ENCODE assay signal across 8 cellular contexts in the genomic region with DNA sequence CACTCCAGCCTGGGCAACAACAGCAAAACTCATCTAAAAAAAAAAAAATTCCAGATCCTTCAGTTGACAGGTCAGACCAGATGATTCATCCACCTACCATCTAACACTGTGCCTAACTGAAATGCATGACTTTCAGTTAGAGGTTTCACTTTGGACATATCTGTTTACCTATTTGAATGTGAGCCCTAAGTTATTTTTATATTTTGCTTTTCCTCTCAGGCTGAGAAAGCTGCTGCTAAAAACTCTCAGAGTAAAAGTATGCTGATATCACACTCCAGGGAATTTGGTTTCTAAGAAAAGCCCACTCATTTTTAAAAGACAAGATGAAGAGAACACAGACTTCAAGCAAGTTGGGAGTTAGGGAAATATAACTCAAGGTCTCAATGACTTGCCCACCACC.
DNase-seq lines count a peak whose midpoint lies in the region; ATAC-seq and TF ChIP-seq lines count a peak whose summit lies in the region.

No MANE protein-coding gene starts in this region.

- peaks cover 42% of the 10 kb centered on the region for H3K4me1 Mint-ChIP-seq in stimulated activated effector memory CD8-positive, alpha-beta T cell treated with anti-CD3 and anti-CD28 coated beads, Interleukin-12 subunit alpha, Interleukin-12 subunit beta, amount 100 ng/mL, for 72 hours
- peaks cover 35% of the 10 kb centered on the region for H3K4me1 Mint-ChIP-seq in CD8-positive, alpha-beta T cell (ENCODE audit: low read depth)
- peaks cover 2% of the 10 kb centered on the region for H3K4me1 Mint-ChIP-seq in glutamatergic neuron (ENCODE audit: low read depth, unreplicated experiment)

- H3K27me3 Mint-ChIP-seq in CD8-positive, alpha-beta T cell (ENCODE audit: low read depth): no peaks in the 10 kb centered on the region
- H3K27me3 Mint-ChIP-seq in glutamatergic neuron (ENCODE audit: unreplicated experiment): peaks cover 6% of the 10 kb centered on the region

- peak; percentile 13 for DNase-seq in AG09309 (ENCODE audit: low read depth)
- DNase-seq in coronary artery (ENCODE audit: low spot score): no peak
- no peak for DNase-seq in stimulated activated effector memory CD8-positive, alpha-beta T cell treated with anti-CD3 and anti-CD28 coated beads, Interleukin-12 subunit alpha, Interleukin-12 subunit beta, amount 100 ng/mL, for 72 hours (ENCODE audit: low spot score in 2 of 2)
- DNase-seq in CD8-positive, alpha-beta T cell: no peak
- DNase-seq in glutamatergic neuron: no peak
- no peak for DNase-seq in UCSD-AML1 (lab: John Stamatoyannopoulos, UW; ENCODE audit: unreplicated experiment)

- H3K36me3 ChIP-seq in CD8-positive, alpha-beta T cell (ENCODE audit: insufficient read depth, low read length): no peaks in the 10 kb centered on the region

- no peaks in the 10 kb centered on the region for H3K36me3 Mint-ChIP-seq in stimulated activated effector memory CD8-positive, alpha-beta T cell treated with anti-CD3 and anti-CD28 coated beads, Interleukin-12 subunit alpha, Interleukin-12 subunit beta, amount 100 ng/mL, for 72 hours
- peaks cover 32% of the 10 kb centered on the region for H3K36me3 Mint-ChIP-seq in CD8-positive, alpha-beta T cell
- no peaks in the 10 kb centered on the region for H3K36me3 Mint-ChIP-seq in glutamatergic neuron (ENCODE audit: unreplicated experiment)

- CTCF ChIA-PET in CD8-positive, alpha-beta T cell (lab: Charles Lee): no interaction called here

- H3K4me3 Mint-ChIP-seq in stimulated activated effector memory CD8-positive, alpha-beta T cell treated with anti-CD3 and anti-CD28 coated beads, Interleukin-12 subunit alpha, Interleukin-12 subunit beta, amount 100 ng/mL, for 72 hours: no peak overlapping the region
- H3K4me3 Mint-ChIP-seq in CD8-positive, alpha-beta T cell: no peak overlapping the region
- H3K4me3 Mint-ChIP-seq in glutamatergic neuron (ENCODE audit: unreplicated experiment): no peak overlapping the region

- H3K27me3 ChIP-seq in CD8-positive, alpha-beta T cell (ENCODE audit: insufficient read depth, low read length): no peaks in the 10 kb centered on the region

- no peak overlapping the region for H3K4me3 ChIP-seq in AG09309 (ENCODE audit: control insufficient read depth, low read depth, low read length)
- peak overlapping the region; percentile 2 for H3K4me3 ChIP-seq in coronary artery
- no peak overlapping the region for H3K4me3 ChIP-seq in CD8-positive, alpha-beta T cell (ENCODE audit: low read depth, low read length)

- no peaks in the 10 kb centered on the region for H3K4me1 ChIP-seq in CD8-positive, alpha-beta T cell (ENCODE audit: insufficient read depth, low read length)

- intact Hi-C loops in CD8-positive, alpha-beta T cell (cut with DNase I, micrococcal nuclease): no loop called here

- ATAC-seq in GM19397 (IDR thresholded peaks at IDR 0.05; ENCODE audit: unreplicated experiment) (peak; percentile 77), HG03378 (IDR thresholded peaks at IDR 0.05; ENCODE audit: unreplicated experiment) (peak; percentile 93)
- ATAC-seq in stimulated activated effector memory CD8-positive, alpha-beta T cell treated with anti-CD3 and anti-CD28 coated beads, Interleukin-12 subunit alpha, Interleukin-12 subunit beta, amount 100 ng/mL, for 72 hours: peak; percentile 96
- ATAC-seq in CD8-positive, alpha-beta T cell: no peak

- TF ChIP-seq CTCF in AG09309 (IDR thresholded peaks at IDR 0.05; ENCODE audit: control insufficient read depth, insufficient read depth, low read depth, low read length, missing control alignments): no peak
- no peak for TF ChIP-seq CTCF in coronary artery (IDR thresholded peaks at IDR 0.05)
- no peak for TF ChIP-seq CTCF in CD8-positive, alpha-beta T cell (IDR thresholded peaks at IDR 0.05)
- TF ChIP-seq CTCF in glutamatergic neuron (IDR thresholded peaks at IDR 0.05; ENCODE audit: partially characterized antibody, unreplicated experiment): no peak

- POLR2A ChIA-PET in CD8-positive, alpha-beta T cell (lab: Charles Lee): no interaction called here

- H3K27ac ChIP-seq in coronary artery: peak overlapping the region; percentile 6 to 59
- no peak overlapping the region for H3K27ac ChIP-seq in CD8-positive, alpha-beta T cell (ENCODE audit: low read depth, low read length)

- no peaks in the 10 kb centered on the region for H3K9me3 Mint-ChIP-seq in stimulated activated effector memory CD8-positive, alpha-beta T cell treated with anti-CD3 and anti-CD28 coated beads, Interleukin-12 subunit alpha, Interleukin-12 subunit beta, amount 100 ng/mL, for 72 hours
- H3K9me3 Mint-ChIP-seq in CD8-positive, alpha-beta T cell: no peaks in the 10 kb centered on the region
- no peaks in the 10 kb centered on the region for H3K9me3 Mint-ChIP-seq in glutamatergic neuron (ENCODE audit: unreplicated experiment)

- H3K27ac Mint-ChIP-seq in stimulated activated effector memory CD8-positive, alpha-beta T cell treated with anti-CD3 and anti-CD28 coated beads, Interleukin-12 subunit alpha, Interleukin-12 subunit beta, amount 100 ng/mL, for 72 hours: no peak overlapping the region
- no peak overlapping the region for H3K27ac Mint-ChIP-seq in CD8-positive, alpha-beta T cell
- no peak overlapping the region for H3K27ac Mint-ChIP-seq in glutamatergic neuron (ENCODE audit: unreplicated experiment)

- H3K9me3 ChIP-seq in CD8-positive, alpha-beta T cell (ENCODE audit: low read length): no peaks in the 10 kb centered on the region
